Comparison of ENCODE assay signal across 19 cellular contexts in the genomic region with DNA sequence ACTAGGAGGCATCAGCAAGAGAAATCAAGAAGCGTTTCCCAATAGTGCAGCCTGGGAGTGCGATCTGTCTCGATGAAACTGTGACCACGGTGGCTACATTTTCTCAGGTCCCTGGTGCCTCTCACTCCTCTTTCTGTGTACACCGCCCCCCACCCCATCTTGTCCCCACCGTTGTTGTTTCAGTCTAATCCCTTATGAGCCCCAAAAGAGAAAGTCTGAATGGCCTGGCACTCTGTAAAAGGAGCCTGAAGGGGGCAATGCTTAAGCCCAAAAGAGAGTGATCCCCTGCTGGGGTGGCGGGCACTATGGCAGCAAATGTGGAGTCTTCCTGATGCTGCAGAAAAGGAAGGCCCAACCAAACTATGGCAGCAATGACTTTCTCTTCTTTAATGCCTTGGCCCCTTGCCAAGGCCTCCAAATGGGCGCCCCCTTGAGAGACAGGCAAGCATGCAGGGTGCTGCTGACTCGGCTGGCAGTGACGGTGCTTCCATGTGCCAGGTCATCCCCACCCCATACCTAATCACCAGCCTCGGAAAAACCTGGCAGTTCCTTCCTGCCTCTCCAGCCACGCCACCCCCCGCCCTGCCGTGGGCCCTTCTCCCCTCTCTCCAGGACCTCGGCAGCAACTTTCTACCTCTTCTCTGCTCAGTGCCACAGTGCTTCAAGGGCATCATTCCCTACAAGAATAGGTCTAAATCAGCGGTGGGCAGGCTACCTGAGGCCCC.
DNase-seq lines count a peak whose midpoint lies in the region; ATAC-seq and TF ChIP-seq lines count a peak whose summit lies in the region.
"Had no signal": no experiment of that assay in that cellular context is flagged by ENCODE, and none has a peak within 500 bp of the region (broad histone marks: within the 10 kb centered on the region; RNA-seq: fewer than 3 reads in every experiment).

No MANE protein-coding gene starts in this region.

- H3K9me3 ChIP-seq in neural progenitor cell (ENCODE audit: low read depth) (no peaks in the 10 kb centered on the region), prostate gland (no peaks in the 10 kb centered on the region)

- no peaks in the 10 kb centered on the region for H3F3A ChIP-seq in neural progenitor cell (ENCODE audit: low read depth)

- no peaks in the 10 kb centered on the region for H3K4me1 Mint-ChIP-seq in neural progenitor cell
- no peaks in the 10 kb centered on the region for H3K4me1 Mint-ChIP-seq in stimulated activated naive B cell treated with anti-CD40 and anti-IgM and Interleukin-4, amounts not matched to agents 10 μg/mL and 1 μg/mL and 100 μg/mL, for 72 hours
- H3K4me1 Mint-ChIP-seq: activated naive CD8-positive, alpha-beta T cell treated with anti-CD3 and anti-CD28 coated beads for 36 hours; naive thymus-derived CD8-positive, alpha-beta T cell had no signal

- H3K9ac ChIP-seq in neural progenitor cell = no peak overlapping the region
- H3K9ac ChIP-seq: parathyroid adenoma had no signal

- WGBS in prostate gland = 81% methylated on average over 16 of the region's 16 CpGs

- intact Hi-C loops in prostate gland (cut with DNase I) = no loop called here

- H3K9me3 Mint-ChIP-seq in neural progenitor cell = peaks cover 2% of the 10 kb centered on the region
- H3K9me3 Mint-ChIP-seq in stimulated activated naive B cell treated with anti-CD40 and anti-IgM and Interleukin-4, amounts not matched to agents 10 μg/mL and 1 μg/mL and 100 μg/mL, for 72 hours = peaks cover 0 to 4% of the 10 kb centered on the region in 2 donors
- H3K9me3 Mint-ChIP-seq: activated naive CD8-positive, alpha-beta T cell treated with anti-CD3 and anti-CD28 coated beads for 36 hours had no signal

- H3K27ac ChIP-seq in neural progenitor cell (no peak overlapping the region), prostate gland (no peak overlapping the region)
- H3K27ac ChIP-seq: parathyroid adenoma had no signal

- no peaks in the 10 kb centered on the region for H3K27me3 ChIP-seq in neural progenitor cell
- no peaks in the 10 kb centered on the region for H3K27me3 ChIP-seq in prostate gland (replicated peaks; ENCODE audit: insufficient read depth)

- no peak for ATAC-seq in stimulated activated naive B cell treated with anti-CD40 and anti-IgM and Interleukin-4, amounts not matched to agents 10 μg/mL and 1 μg/mL and 100 μg/mL, for 72 hours (replicated peaks)
- ATAC-seq: activated T-cell treated with anti-CD3 and anti-CD28 coated beads, Interleukin-2, amount 50 U/mL, for 72 hours; naive thymus-derived CD8-positive, alpha-beta T cell had no signal

- peak overlapping the region; percentile 34 for H3K27ac Mint-ChIP-seq in neural progenitor cell
- H3K27ac Mint-ChIP-seq in stimulated activated naive B cell treated with anti-CD40 and anti-IgM and Interleukin-4, amounts not matched to agents 10 μg/mL and 1 μg/mL and 100 μg/mL, for 72 hours = no peak overlapping the region
- H3K27ac Mint-ChIP-seq: activated naive CD8-positive, alpha-beta T cell treated with anti-CD3 and anti-CD28 coated beads for 36 hours; activated T-cell treated with anti-CD3 and anti-CD28 coated beads, Interleukin-2, amount 50 U/mL, for 72 hours had no signal

- no peak for TF ChIP-seq CTCF in neural progenitor cell (IDR thresholded peaks at IDR 0.05)
- no peak for TF ChIP-seq CTCF in prostate gland (IDR thresholded peaks at IDR 0.05)

- no peak overlapping the region for H3K4me2 ChIP-seq in neural progenitor cell

- no peaks in the 10 kb centered on the region for H3K36me3 ChIP-seq in neural progenitor cell
- H3K36me3 ChIP-seq in prostate gland = no peaks in the 10 kb centered on the region

- H3K36me3 Mint-ChIP-seq in neural progenitor cell = no peaks in the 10 kb centered on the region
- no peaks in the 10 kb centered on the region for H3K36me3 Mint-ChIP-seq in stimulated activated naive B cell treated with anti-CD40 and anti-IgM and Interleukin-4, amounts not matched to agents 10 μg/mL and 1 μg/mL and 100 μg/mL, for 72 hours
- H3K36me3 Mint-ChIP-seq: activated naive CD8-positive, alpha-beta T cell treated with anti-CD3 and anti-CD28 coated beads for 36 hours; naive thymus-derived CD8-positive, alpha-beta T cell had no signal

- H3K27me3 Mint-ChIP-seq in neural progenitor cell (ENCODE audit: insufficient read depth, low read depth) = peaks cover 8% of the 10 kb centered on the region
- no peaks in the 10 kb centered on the region for H3K27me3 Mint-ChIP-seq in stimulated activated naive B cell treated with anti-CD40 and anti-IgM and Interleukin-4, amounts not matched to agents 10 μg/mL and 1 μg/mL and 100 μg/mL, for 72 hours
- H3K27me3 Mint-ChIP-seq: activated naive CD8-positive, alpha-beta T cell treated with anti-CD3 and anti-CD28 coated beads for 36 hours had no signal

- no peak overlapping the region for H2AFZ ChIP-seq in neural progenitor cell (replicated peaks)
- H2AFZ ChIP-seq: parathyroid adenoma had no signal

- H3K4me1 ChIP-seq in neural progenitor cell (no peaks in the 10 kb centered on the region), prostate gland (replicated peaks) (no peaks in the 10 kb centered on the region)
- H3K4me1 ChIP-seq: parathyroid adenoma had no signal

- H3K4me3 Mint-ChIP-seq in neural progenitor cell = no peak overlapping the region
- H3K4me3 Mint-ChIP-seq in stimulated activated naive B cell treated with anti-CD40 and anti-IgM and Interleukin-4, amounts not matched to agents 10 μg/mL and 1 μg/mL and 100 μg/mL, for 72 hours = no peak overlapping the region
- H3K4me3 Mint-ChIP-seq: activated naive CD8-positive, alpha-beta T cell treated with anti-CD3 and anti-CD28 coated beads for 36 hours; activated T-cell treated with anti-CD3 and anti-CD28 coated beads, Interleukin-2, amount 50 U/mL, for 72 hours; naive thymus-derived CD8-positive, alpha-beta T cell had no signal

- DNase-seq in stimulated activated CD4-positive, alpha-beta T cell treated with anti-CD3 and anti-CD28 coated beads, Interleukin-4, amount 100 ng/mL, for 24 hours = peak; percentile 1
- DNase-seq in stimulated activated CD4-positive, alpha-beta T cell treated with anti-CD3 and anti-CD28 coated beads, Interleukin-4, amount 100 ng/mL, for 4 hours = no peak
- peak; percentile 13 for DNase-seq in activated CD8-positive, alpha-beta memory T cell treated with anti-CD3 and anti-CD28 coated beads, Interleukin-2, amount 50 U/mL, for 48 hours
- no peak for DNase-seq in neural progenitor cell (ENCODE audit: low spot score)
- DNase-seq in medulla oblongata (ENCODE audit: extremely low spot score) = no peak
- DNase-seq in prostate gland (ENCODE audit: low spot score) = no peak
- no peak for DNase-seq in stimulated activated naive B cell treated with anti-CD40 and anti-IgM and Interleukin-4, amounts not matched to agents 10 μg/mL and 1 μg/mL and 100 μg/mL, for 72 hours
- DNase-seq: activated CD4-positive, alpha-beta T cell treated with anti-CD3 and anti-CD28 coated beads, Interleukin-2, amount 50 U/mL, for 1 hour; activated naive CD8-positive, alpha-beta T cell treated with anti-CD3 and anti-CD28 coated beads for 36 hours; activated T-cell treated with anti-CD3 and anti-CD28 coated beads, Interleukin-2, amount 50 U/mL, for 72 hours; DND-41; hypothalamus; mammary epithelial cell; naive thymus-derived CD8-positive, alpha-beta T cell; NCI-H187 treated with DMSO at 0.1 percent for 48 hours; NCI-H526; SHP77; stimulated activated CD8-positive, alpha-beta memory T cell treated with anti-CD3 and anti-CD28 coated beads, Interleukin-4, amount 100 ng/mL, for 48 hours had no signal

- H3K4me3 ChIP-seq in neural progenitor cell (no peak overlapping the region), prostate gland (no peak overlapping the region)

- no peaks in the 10 kb centered on the region for H3K79me2 ChIP-seq in neural progenitor cell (ENCODE audit: low read depth)
- H3K79me2 ChIP-seq: parathyroid adenoma had no signal

- TF ChIP-seq POLR2A in prostate gland (IDR thresholded peaks at IDR 0.05) = no peak

- no peaks in the 10 kb centered on the region for H4K20me1 ChIP-seq in neural progenitor cell (ENCODE audit: low read depth)

Comparison
In these comparisons a context has a peak if more than half of its experiments do, and no peak if none do; other contexts are left out.
1. DNase-seq: peak in stimulated activated CD4-positive, alpha-beta T cell treated with anti-CD3 and anti-CD28 coated beads, Interleukin-4, amount 100 ng/mL, for 24 hours (single experiment) and activated CD8-positive, alpha-beta memory T cell treated with anti-CD3 and anti-CD28 coated beads, Interleukin-2, amount 50 U/mL, for 48 hours (single experiment); none in stimulated activated CD4-positive, alpha-beta T cell treated with anti-CD3 and anti-CD28 coated beads, Interleukin-4, amount 100 ng/mL, for 4 hours (0 of 2), neural progenitor cell (single experiment), medulla oblongata (single experiment), prostate gland (single experiment) and stimulated activated naive B cell treated with anti-CD40 and anti-IgM and Interleukin-4, amounts not matched to agents 10 μg/mL and 1 μg/mL and 100 μg/mL, for 72 hours (single experiment).